ENCODE assay signal across 8 cellular contexts in the genomic region with DNA sequence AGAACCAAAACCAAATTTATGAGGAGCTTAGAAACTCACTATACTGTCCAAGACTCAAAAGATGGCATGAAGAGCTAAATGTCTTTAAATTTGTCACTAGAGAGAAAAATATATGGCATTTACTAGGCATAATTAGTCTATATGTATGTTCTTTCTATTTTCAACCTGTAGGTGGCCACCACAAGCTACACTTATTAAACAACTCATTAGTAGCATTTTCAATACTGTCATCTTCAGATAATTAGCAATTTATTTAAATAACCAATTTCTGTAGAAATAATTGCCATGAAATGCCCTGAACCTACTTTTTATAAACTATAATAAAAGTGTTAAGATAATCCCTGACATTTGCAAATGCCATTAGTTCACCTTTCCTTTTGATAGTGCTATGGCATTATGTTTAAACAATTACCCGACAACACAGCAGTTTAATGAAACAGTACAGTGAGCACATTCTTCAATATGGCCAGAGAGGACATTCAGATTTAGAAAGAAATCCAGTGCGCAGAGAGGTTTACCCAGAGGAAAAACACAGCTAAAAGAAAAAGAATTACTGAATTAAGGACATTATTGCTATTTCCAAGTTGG.
DNase-seq lines count a peak whose midpoint lies in the region; ATAC-seq and TF ChIP-seq lines count a peak whose summit lies in the region.

No MANE protein-coding gene starts in this region.

- no peaks in the 10 kb centered on the region for H3K36me3 ChIP-seq in spleen

- intact Hi-C loops in spleen (cut with DNase I; ENCODE audit: low total_unique reads), result no loop called here

- no peak overlapping the region for H3K27ac ChIP-seq in spleen

- DNase-seq in AG09309 (ENCODE audit: low read depth), result no peak
- DNase-seq in LNCaP clone FGC (ENCODE audit: low read depth), result no peak
- DNase-seq in dermis blood vessel endothelial cell, result peak; percentile 58
- no peak for DNase-seq in spleen
- no peak for DNase-seq in stimulated activated CD4-positive, alpha-beta T cell treated with anti-CD3 and anti-CD28 coated beads, Interleukin-4, amount 100 ng/mL, for 1 hour
- no peak for DNase-seq in amniotic stem cell (lab: John Stamatoyannopoulos, UW)
- DNase-seq in activated CD8-positive, alpha-beta memory T cell treated with anti-CD3 and anti-CD28 coated beads, Interleukin-2, amount 10 ng/mL, durations not matched to agents 7 days and 5 days, result no peak

- no peak overlapping the region for H3K4me3 ChIP-seq in AG09309 (ENCODE audit: control insufficient read depth, low read depth, low read length)
- H3K4me3 ChIP-seq in LNCaP clone FGC (ENCODE audit: low read depth, low read length), result no peak overlapping the region
- H3K4me3 ChIP-seq in spleen, result no peak overlapping the region

- no peak overlapping the region for H3K4me3 Mint-ChIP-seq in activated CD8-positive, alpha-beta memory T cell treated with anti-CD3 and anti-CD28 coated beads, Interleukin-2, amount 10 ng/mL, durations not matched to agents 7 days and 5 days

- WGBS in spleen, 5 donors, result 95 to 99% (median 98%) methylated on average over 2 of the region's 2 CpGs

- peaks cover 0 to 9% (median 0%) of the 10 kb centered on the region in 6 donors for H3K4me1 ChIP-seq in spleen

- H3K36me3 Mint-ChIP-seq in activated CD8-positive, alpha-beta memory T cell treated with anti-CD3 and anti-CD28 coated beads, Interleukin-2, amount 10 ng/mL, durations not matched to agents 7 days and 5 days, result no peaks in the 10 kb centered on the region

- peaks cover 0 to 6% (median 0%) of the 10 kb centered on the region in 8 donors for H3K9me3 ChIP-seq in spleen

- no peaks in the 10 kb centered on the region for H3K4me1 Mint-ChIP-seq in activated CD8-positive, alpha-beta memory T cell treated with anti-CD3 and anti-CD28 coated beads, Interleukin-2, amount 10 ng/mL, durations not matched to agents 7 days and 5 days

- TF ChIP-seq CTCF in AG09309 (IDR thresholded peaks at IDR 0.05; ENCODE audit: control insufficient read depth, insufficient read depth, low read depth, low read length, missing control alignments) (peak; percentile 27), LNCaP clone FGC (IDR thresholded peaks at IDR 0.05; ENCODE audit: control insufficient read depth, extremely low read depth, insufficient read depth) (peak; percentile 54), spleen (IDR thresholded peaks at IDR 0.05 in 8 of 11, conservative IDR thresholded peaks at IDR 0.05 in 3 of 11) (peak in 6 of 11 experiments; percentile 7 to 35 (median 20))

- CTCF ChIA-PET in activated CD8-positive, alpha-beta memory T cell treated with anti-CD3 and anti-CD28 coated beads, Interleukin-2, amount 10 ng/mL, durations not matched to agents 7 days and 5 days (lab: Charles Lee), result interaction anchor here (0.6 to 1.8 kb wide), 5 partner anchors 10 to 809 kb away, joined by 3 to 4 read pairs (median 4); no protein-coding TSS in a partner anchor

- no peak overlapping the region for H3K27ac Mint-ChIP-seq in activated CD8-positive, alpha-beta memory T cell treated with anti-CD3 and anti-CD28 coated beads, Interleukin-2, amount 10 ng/mL, durations not matched to agents 7 days and 5 days

- H3K27me3 Mint-ChIP-seq in activated CD8-positive, alpha-beta memory T cell treated with anti-CD3 and anti-CD28 coated beads, Interleukin-2, amount 10 ng/mL, durations not matched to agents 7 days and 5 days, result no peaks in the 10 kb centered on the region

- ATAC-seq in GM18861 (IDR thresholded peaks at IDR 0.05; ENCODE audit: unreplicated experiment), result peak; percentile 69
- no peak for ATAC-seq in activated CD8-positive, alpha-beta memory T cell treated with anti-CD3 and anti-CD28 coated beads, Interleukin-2, amount 10 ng/mL, durations not matched to agents 7 days and 5 days

- TF ChIP-seq POLR2A in spleen (IDR thresholded peaks at IDR 0.05), result no peak

- H3K27me3 ChIP-seq in spleen (replicated peaks in 1 of 7), result no peaks in the 10 kb centered on the region

- H3K9me3 Mint-ChIP-seq in activated CD8-positive, alpha-beta memory T cell treated with anti-CD3 and anti-CD28 coated beads, Interleukin-2, amount 10 ng/mL, durations not matched to agents 7 days and 5 days (ENCODE audit: low read depth), result peaks cover 5% of the 10 kb centered on the region
